8 cellular contexts compared by ENCODE assay signal in the genomic region with DNA sequence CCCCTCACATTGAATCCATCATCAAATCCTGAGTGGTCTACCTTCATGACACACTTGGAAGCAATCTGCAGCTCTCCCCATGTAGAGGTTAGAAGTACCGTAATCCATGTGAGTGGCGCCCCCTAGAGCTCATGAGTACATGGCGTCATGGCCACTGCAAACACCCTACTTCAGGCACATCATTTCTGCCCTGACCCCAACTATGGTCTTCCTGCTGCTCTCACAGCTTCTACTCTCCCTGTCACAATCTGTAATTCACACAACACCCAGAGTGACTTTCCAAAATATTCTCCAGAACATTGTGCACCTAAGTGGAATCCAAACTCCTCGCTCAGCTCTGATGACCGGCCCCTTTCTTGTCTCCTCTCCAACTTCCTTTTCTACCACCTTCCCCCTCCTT.
DNase-seq lines count a peak whose midpoint lies in the region; ATAC-seq and TF ChIP-seq lines count a peak whose summit lies in the region.

No MANE protein-coding gene starts in this region.

- H3K36me3 Mint-ChIP-seq in T-helper 1 cell treated with Interleukin-12 subunit alpha and Interleukin-12 subunit beta and Interleukin-4 antibody, amounts not matched to agents 30 μg/mL and 1 μg/mL, for 36 hours (ENCODE audit: low read depth), result peaks cover 13% of the 10 kb centered on the region

- no peak overlapping the region for H3K9ac ChIP-seq in KMS-11

- H3K4me1 ChIP-seq in KMS-11 (ENCODE audit: low read depth, poor library complexity, severe bottlenecking), result no peaks in the 10 kb centered on the region

- peak overlapping the region; percentile 21 for H3K27ac Mint-ChIP-seq in T-helper 1 cell treated with Interleukin-12 subunit alpha and Interleukin-12 subunit beta and Interleukin-4 antibody, amounts not matched to agents 30 μg/mL and 1 μg/mL, for 36 hours

- H3K36me3 ChIP-seq in KMS-11 (ENCODE audit: insufficient read depth), result no peaks in the 10 kb centered on the region

- peak; percentile 72 for TF ChIP-seq CTCF in KMS-11 (conservative IDR thresholded peaks at IDR 0.05; ENCODE audit: low read depth, low read length)

- H3K4me2 ChIP-seq in KMS-11, result no peak overlapping the region

- no peak overlapping the region for H3K27ac ChIP-seq in KMS-11

- DNase-seq in DMS53 treated with DMSO at 0.1 percent for 48 hours (lab: John Stamatoyannopoulos, UW; ENCODE audit: unreplicated experiment) (peak; percentile 30), anterior cingulate cortex (lab: John Stamatoyannopoulos, UW) (peak in 42 of 58 donors; percentile 3 to 76 (median 38)), iPS-NIHi11 (ENCODE audit: low spot score) (peak; percentile 80)
- DNase-seq in stimulated activated CD4-positive, alpha-beta T cell treated with anti-CD3 and anti-CD28 coated beads, Interleukin-1b, Interleukin-23, amount 100 ng/mL, for 1 hour (ENCODE audit: low read depth in 2 of 2), result peak; percentile 42 to 52

- no peak overlapping the region for H3K4me3 Mint-ChIP-seq in T-helper 1 cell treated with Interleukin-12 subunit alpha and Interleukin-12 subunit beta and Interleukin-4 antibody, amounts not matched to agents 30 μg/mL and 1 μg/mL, for 36 hours

- peak; percentile 72 for ATAC-seq in GM21367 (IDR thresholded peaks at IDR 0.05; ENCODE audit: unreplicated experiment)
- no peak for ATAC-seq in HG02571 (IDR thresholded peaks at IDR 0.05; ENCODE audit: unreplicated experiment)

- peaks cover 30% of the 10 kb centered on the region for H3K4me1 Mint-ChIP-seq in T-helper 1 cell treated with Interleukin-12 subunit alpha and Interleukin-12 subunit beta and Interleukin-4 antibody, amounts not matched to agents 30 μg/mL and 1 μg/mL, for 36 hours (ENCODE audit: low read depth)

- no peaks in the 10 kb centered on the region for H3K27me3 ChIP-seq in KMS-11 (ENCODE audit: insufficient read depth, low read depth)

- no peaks in the 10 kb centered on the region for H3K27me3 Mint-ChIP-seq in T-helper 1 cell treated with Interleukin-12 subunit alpha and Interleukin-12 subunit beta and Interleukin-4 antibody, amounts not matched to agents 30 μg/mL and 1 μg/mL, for 36 hours (ENCODE audit: low read depth)

- no peak overlapping the region for H2AFZ ChIP-seq in KMS-11 (ENCODE audit: low read depth)

- no peaks in the 10 kb centered on the region for H3K9me3 Mint-ChIP-seq in T-helper 1 cell treated with Interleukin-12 subunit alpha and Interleukin-12 subunit beta and Interleukin-4 antibody, amounts not matched to agents 30 μg/mL and 1 μg/mL, for 36 hours

- H3K4me3 ChIP-seq in KMS-11 (IDR thresholded peaks at IDR 0.05; ENCODE audit: insufficient read depth, low read depth, low read length), result no peak overlapping the region

- no peaks in the 10 kb centered on the region for H3K79me2 ChIP-seq in KMS-11 (ENCODE audit: insufficient read depth, low read depth)

- no peaks in the 10 kb centered on the region for H4K20me1 ChIP-seq in KMS-11 (ENCODE audit: insufficient read depth)

Comparison
In these comparisons a context has a peak if more than half of its experiments do, and no peak if none do; other contexts are left out.
1. DNase-seq: peak in every context shown above with its lines; median percentile 80 in iPS-NIHi11; 47 in stimulated activated CD4-positive, alpha-beta T cell treated with anti-CD3 and anti-CD28 coated beads, Interleukin-1b, Interleukin-23, amount 100 ng/mL, for 1 hour; 38 in anterior cingulate cortex; 30 in DMS53 treated with DMSO at 0.1 percent for 48 hours.